In genomic region chr9:111691686-111692329, GRCh38 we compare ENCODE assay signal across 8 cellular contexts. TPM values are rescaled to one million over a fixed set of nuclear protein-coding genes. Genes with fewer than 3 reads are reported as not detected.
DNase-seq lines count a peak whose midpoint lies in the region; ATAC-seq and TF ChIP-seq lines count a peak whose summit lies in the region.

No MANE protein-coding gene starts in this region.

- DNase-seq in CD14-positive monocyte (ENCODE audit: low spot score) (no peak), HCT116 (ENCODE audit: low read depth, low spot score) (peak; percentile 24), PC-3 (peak; percentile 58), fibroblast of mammary gland (ENCODE audit: low read depth) (peak; percentile 62), superior temporal gyrus (ENCODE audit: extremely low spot score) (peak; percentile 65)
- no peak for DNase-seq in CD8-positive, alpha-beta T cell
- no peak for DNase-seq in activated CD4-positive, alpha-beta T cell treated with anti-CD3 and anti-CD28 coated beads, Interleukin-2, amount 50 U/mL, for 48 hours

- H3K4me1 Mint-ChIP-seq in CD14-positive monocyte, result peaks cover 6% of the 10 kb centered on the region
- H3K4me1 Mint-ChIP-seq in CD8-positive, alpha-beta T cell (ENCODE audit: low read depth), result peaks cover 4% of the 10 kb centered on the region

- peak; percentile 68 for TF ChIP-seq RAD21 in HCT116 (IDR thresholded peaks at IDR 0.05; ENCODE audit: low read depth)

- no peaks in the 10 kb centered on the region for H3K36me3 ChIP-seq in HCT116 (ENCODE audit: control insufficient read depth in 1 of 2, insufficient read depth in 2 of 2, low read length in 2 of 2)
- H3K36me3 ChIP-seq in PC-3 (ENCODE audit: low read depth, low read length), result no peaks in the 10 kb centered on the region
- H3K36me3 ChIP-seq in CD8-positive, alpha-beta T cell (ENCODE audit: insufficient read depth, low read length), result no peaks in the 10 kb centered on the region

- H3K79me2 ChIP-seq in HCT116 (ENCODE audit: insufficient read depth, low read length) (no peaks in the 10 kb centered on the region), PC-3 (ENCODE audit: low read length) (no peaks in the 10 kb centered on the region)

- no peak for TF ChIP-seq POLR2A in HCT116 (IDR thresholded peaks at IDR 0.05; ENCODE audit: borderline replicate concordance, extremely low read depth, insufficient read depth, insufficient read length)

- CTCF ChIA-PET in HCT116 (lab: Charles Lee) (interaction anchor here (0.5 to 3.6 kb wide), 7 partner anchors 9 to 383 kb away, joined by 3 to 16 read pairs (median 3); partner anchors contain the start of gene PTGR1), PC-3 (lab: Charles Lee) (no interaction called here)
- CTCF ChIA-PET in CD8-positive, alpha-beta T cell (lab: Charles Lee), result interaction anchor here (0.7 to 2.3 kb wide), 4 partner anchors 9 to 262 kb away, joined by 3 to 9 read pairs (median 3); no protein-coding TSS in a partner anchor

- H3K4me2 ChIP-seq in HCT116 (ENCODE audit: low read length) (peak overlapping the region; percentile 10; the same call in 1 of the 2 replicates), PC-3 (ENCODE audit: low read length) (peak overlapping the region; percentile 34)

- intact Hi-C loops in CD14-positive monocyte (cut with micrococcal nuclease) (no loop called here), HCT116 (cut with micrococcal nuclease) (loop anchor here (1.0 to 10.0 kb wide), 3 partner anchors 19 to 1057 kb away; no protein-coding TSS in a partner anchor), PC-3 (cut with micrococcal nuclease) (loop anchor here (1.0 kb wide), 1 partner anchor 93 kb away; the partner anchor contains the start of gene PTGR1)
- intact Hi-C loops in CD8-positive, alpha-beta T cell (cut with DNase I, micrococcal nuclease), result loop anchor here (1.0 kb wide), 2 partner anchors 94 to 95 kb away; no protein-coding TSS in a partner anchor

- no peaks in the 10 kb centered on the region for H4K20me1 ChIP-seq in HCT116 (ENCODE audit: insufficient read depth)
- no peaks in the 10 kb centered on the region for H4K20me1 ChIP-seq in PC-3 (ENCODE audit: low read length)

- TF ChIP-seq CTCF in CD14-positive monocyte (IDR thresholded peaks at IDR 0.05), result peak; percentile 12
- peak; percentile 39 to 57 (median 54); a peak in 5 of 6 replicates for TF ChIP-seq CTCF in HCT116 (IDR thresholded peaks at IDR 0.05 in 2 of 3, conservative IDR thresholded peaks at IDR 0.05 in 1 of 3; ENCODE audit: borderline replicate concordance in 1 of 3, insufficient read depth in 1 of 3, low read depth in 2 of 3, low read length in 2 of 3)
- TF ChIP-seq CTCF in PC-3 (conservative IDR thresholded peaks at IDR 0.05; ENCODE audit: low read depth, low read length), result peak; percentile 63
- TF ChIP-seq CTCF in fibroblast of mammary gland (conservative IDR thresholded peaks at IDR 0.05; ENCODE audit: control insufficient read depth, insufficient read depth, low read depth, low read length), result peak; percentile 48
- TF ChIP-seq CTCF in CD8-positive, alpha-beta T cell (IDR thresholded peaks at IDR 0.05), result no peak

- H3K36me3 Mint-ChIP-seq in CD14-positive monocyte, result no peaks in the 10 kb centered on the region
- peaks cover 4% of the 10 kb centered on the region for H3K36me3 Mint-ChIP-seq in CD8-positive, alpha-beta T cell

- peaks cover 0 to 2% (median 0%) of the 10 kb centered on the region in 3 donors for H3K27me3 Mint-ChIP-seq in CD14-positive monocyte (ENCODE audit: low read depth in 3 of 3)
- H3K27me3 Mint-ChIP-seq in CD8-positive, alpha-beta T cell (ENCODE audit: low read depth), result no peaks in the 10 kb centered on the region

- H3K9me3 ChIP-seq in HCT116 (ENCODE audit: control insufficient read depth in 1 of 2, insufficient read depth in 1 of 2, low read depth in 1 of 2, low read length in 2 of 2) (no peaks in the 10 kb centered on the region), PC-3 (ENCODE audit: low read length) (no peaks in the 10 kb centered on the region)
- H3K9me3 ChIP-seq in CD8-positive, alpha-beta T cell (ENCODE audit: low read length), result no peaks in the 10 kb centered on the region

- H3K4me3 ChIP-seq in HCT116 (replicated peaks in 1 of 2; ENCODE audit: low read depth in 1 of 2, low read length in 2 of 2), result no peak overlapping the region
- no peak overlapping the region for H3K4me3 ChIP-seq in PC-3 (ENCODE audit: low read length)
- H3K4me3 ChIP-seq in fibroblast of mammary gland (ENCODE audit: control insufficient read depth, low read depth, low read length), result no peak overlapping the region
- H3K4me3 ChIP-seq in CD8-positive, alpha-beta T cell (ENCODE audit: low read depth, low read length), result no peak overlapping the region

- peaks cover 0 to 4% of the 10 kb centered on the region in 2 experiments; a peak in 1 of 4 replicates for H3K4me1 ChIP-seq in HCT116 (ENCODE audit: control insufficient read depth in 1 of 2, insufficient read depth in 2 of 2, low read length in 2 of 2)
- H3K4me1 ChIP-seq in PC-3 (ENCODE audit: insufficient read depth, low read length), result no peaks in the 10 kb centered on the region
- H3K4me1 ChIP-seq in CD8-positive, alpha-beta T cell (ENCODE audit: insufficient read depth, low read length), result no peaks in the 10 kb centered on the region

- ATAC-seq in HCT116, result peak; percentile 74
- peak; percentile 63 for ATAC-seq in PC-3
- ATAC-seq in HG03521 (IDR thresholded peaks at IDR 0.05; ENCODE audit: unreplicated experiment), result no peak
- ATAC-seq in CD8-positive, alpha-beta T cell, result no peak

- no peaks in the 10 kb centered on the region for H3K27me3 ChIP-seq in HCT116 (ENCODE audit: insufficient read depth, low read length)
- H3K27me3 ChIP-seq in PC-3 (ENCODE audit: low read length), result no peaks in the 10 kb centered on the region
- no peaks in the 10 kb centered on the region for H3K27me3 ChIP-seq in CD8-positive, alpha-beta T cell (ENCODE audit: insufficient read depth, low read length)

- BruUV-seq in HCT116 (replicated peaks; lab: Mats Ljungman, UMichigan) (no TSS peak), PC-3 (replicated peaks; lab: Mats Ljungman, UMichigan) (no TSS peak)

- no peak overlapping the region for H3K4me3 Mint-ChIP-seq in CD14-positive monocyte
- no peak overlapping the region for H3K4me3 Mint-ChIP-seq in CD8-positive, alpha-beta T cell

- H2AFZ ChIP-seq in HCT116 (ENCODE audit: low read depth, low read length, poor library complexity, severe bottlenecking) (no peak overlapping the region), PC-3 (ENCODE audit: low read length) (peak overlapping the region; percentile 84)

- H3F3A ChIP-seq in PC-3 (ENCODE audit: low read length, unreplicated experiment), result no peaks in the 10 kb centered on the region

- H3K27ac Mint-ChIP-seq in CD14-positive monocyte, result no peak overlapping the region
- H3K27ac Mint-ChIP-seq in CD8-positive, alpha-beta T cell, result no peak overlapping the region

- H3K9ac ChIP-seq in HCT116 (ENCODE audit: low read length) (no peak overlapping the region), PC-3 (ENCODE audit: low read length) (no peak overlapping the region)

- POLR2A ChIA-PET in HCT116 (lab: Charles Lee) (no interaction called here), PC-3 (lab: Charles Lee; ENCODE audit: unreplicated experiment) (interaction anchor here (0.7 kb wide), 1 partner anchor 34 kb away, joined by 3 read pairs; no protein-coding TSS in a partner anchor)
- POLR2A ChIA-PET in CD8-positive, alpha-beta T cell (lab: Charles Lee), result no interaction called here

- RAD21 ChIA-PET in HCT116 (lab: Charles Lee; ENCODE audit: low non-redundant PET in 1 of 2, low total read pairs in 2 of 2, uncharacterized antibody in 2 of 2, unreplicated experiment in 2 of 2), result no interaction called here

- no peaks in the 10 kb centered on the region for H3K9me2 ChIP-seq in HCT116 (ENCODE audit: insufficient read depth)
- H3K9me2 ChIP-seq in PC-3 (replicated peaks; ENCODE audit: low read length), result no peaks in the 10 kb centered on the region

- H3K27ac ChIP-seq in HCT116 (ENCODE audit: low read depth, low read length) (no peak overlapping the region), PC-3 (ENCODE audit: low read length) (no peak overlapping the region)
- no peak overlapping the region for H3K27ac ChIP-seq in CD8-positive, alpha-beta T cell (ENCODE audit: low read depth, low read length)

- no peaks in the 10 kb centered on the region for H3K9me3 Mint-ChIP-seq in CD14-positive monocyte
- H3K9me3 Mint-ChIP-seq in CD8-positive, alpha-beta T cell, result no peaks in the 10 kb centered on the region

TF ChIP-seq in HCT116, 20 proteins besides CTCF, POLR2A, EP300 and RAD21:
- TF ChIP-seq JUND (IDR thresholded peaks at IDR 0.05) (no peak), CEBPB (IDR thresholded peaks at IDR 0.05; ENCODE audit: low read depth) (no peak), YY1 (IDR thresholded peaks at IDR 0.05; ENCODE audit: extremely low read depth, insufficient replicate concordance, low read depth, low read length) (no peak), ZBTB33 (IDR thresholded peaks at IDR 0.05; ENCODE audit: extremely low read depth, insufficient replicate concordance, low read length) (no peak), CBX3 (IDR thresholded peaks at IDR 0.05; ENCODE audit: low read depth) (no peak), MAX (IDR thresholded peaks at IDR 0.05) (no peak), ELF1 (IDR thresholded peaks at IDR 0.05; ENCODE audit: borderline replicate concordance, low read depth) (no peak), EZH2 (IDR thresholded peaks at IDR 0.05) (no peak), ZFX (IDR thresholded peaks at IDR 0.05) (no peak), FOSL1 (IDR thresholded peaks at IDR 0.05; ENCODE audit: low read depth) (no peak), SRF (IDR thresholded peaks at IDR 0.05; ENCODE audit: low read depth) (no peak)

RNA-seq across cellular contexts. Expression of gene GNG10, which starts 30.4 kb away (rescaled TPM):
- polyA plus RNA-seq in CD14-positive monocyte, result 10 to 100 TPM; 67.9 to 84.1 TPM
- 46.8 TPM for total RNA-seq in HCT116 (2021; ENCODE audit: unreplicated experiment)
- 21.7 and 22.9 TPM in 2 replicates for polyA plus RNA-seq in HCT116 (2012)
- total RNA-seq in PC-3 (2014; rRNA removed), result 27.1 and 50.7 TPM in 2 replicates
- total RNA-seq in CD8-positive, alpha-beta T cell, result 1 to 10 TPM; 1.6 to 2.6 TPM

Comparison
In these comparisons a context has a peak if more than half of its experiments do, and no peak if none do; other contexts are left out.
1. DNase-seq: peak in HCT116 (single experiment), PC-3 (single experiment), fibroblast of mammary gland (single experiment) and superior temporal gyrus (single experiment); none in CD14-positive monocyte (single experiment), CD8-positive, alpha-beta T cell (0 of 7) and activated CD4-positive, alpha-beta T cell treated with anti-CD3 and anti-CD28 coated beads, Interleukin-2, amount 50 U/mL, for 48 hours (0 of 2).
2. ATAC-seq: peak in HCT116 (single experiment) and PC-3 (single experiment); none in HG03521 (single experiment) and CD8-positive, alpha-beta T cell (single experiment).
3. intact Hi-C loops: an anchor here in HCT116 (1.0 to 10.0 kb wide), PC-3 (1.0 kb wide) and CD8-positive, alpha-beta T cell (1.0 kb wide); none called in CD14-positive monocyte.